Comparison of ENCODE assay signal across 25 cellular contexts in genomic region chr14:73069585-73069984, GRCh38.
"Had no signal": no experiment of that assay in that cellular context is flagged by ENCODE, and none has a peak within 500 bp of the region (broad histone marks: within the 10 kb centered on the region; RNA-seq: fewer than 3 reads in every experiment).

No MANE protein-coding gene starts in this region.

- ATAC-seq: naive thymus-derived CD8-positive, alpha-beta T cell; natural killer cell treated with Interleukin-12 subunit alpha and Interleukin-12 subunit beta and Interleukin-15 and Interleukin-18, amount 100 ng/mL, for 72 hours; pancreas; right lobe of liver; stimulated activated effector memory CD8-positive, alpha-beta T cell treated with anti-CD3 and anti-CD28 coated beads, Interleukin-12 subunit alpha, Interleukin-12 subunit beta, amount 100 ng/mL, for 72 hours; stimulated activated naive B cell treated with anti-CD40 and anti-IgM and Interleukin-4, amounts not matched to agents 10 μg/mL and 1 μg/mL and 100 μg/mL, for 72 hours; upper lobe of right lung had no signal

- H3K9me3 ChIP-seq: neutrophil, pancreas, prostate gland, right atrium auricular region, right lobe of liver, sigmoid colon, stomach, thoracic aorta, thyroid gland, tibial nerve, upper lobe of right lung, uterus had no signal

- H3K4me1 ChIP-seq: pancreas, prostate gland, right lobe of liver, upper lobe of right lung, uterus had no signal

- H3K4me3 ChIP-seq: pancreas, prostate gland, right atrium auricular region, right lobe of liver, sigmoid colon, stomach, thoracic aorta, thyroid gland, tibial nerve, upper lobe of right lung, uterus had no signal

- H3K27me3 ChIP-seq: neutrophil, pancreas, right atrium auricular region, right lobe of liver, sigmoid colon, stomach, thyroid gland, tibial nerve, upper lobe of right lung, uterus had no signal

- H3K36me3 ChIP-seq: thyroid gland, uterus had no signal

- H3K27ac ChIP-seq: neutrophil, pancreas, prostate gland, right atrium auricular region, right lobe of liver, sigmoid colon, stomach, thoracic aorta, thyroid gland, tibial nerve, upper lobe of right lung, uterus had no signal

- FAIRE-seq: pancreas, small intestine had no signal

- DNase-seq: naive thymus-derived CD8-positive, alpha-beta T cell; nephron progenitor cell; nucleus accumbens; pancreas; retina; right lobe of liver; sigmoid colon; small intestine; stimulated activated CD4-positive, alpha-beta T cell treated with anti-CD3 and anti-CD28 coated beads, Interleukin-15, amount 100 ng/mL, for 24 hours; stimulated activated CD4-positive, alpha-beta T cell treated with anti-CD3 and anti-CD28 coated beads, Interleukin-2, amount 100 ng/mL, for 24 hours; stimulated activated CD4-positive, alpha-beta T cell treated with anti-CD3 and anti-CD28 coated beads, Interleukin-2, amount 100 ng/mL, for 48 hours; stimulated activated CD4-positive, alpha-beta T cell treated with anti-CD3 and anti-CD28 coated beads, Interleukin-4, amount 100 ng/mL, for 24 hours; stimulated activated naive B cell treated with anti-CD40 and anti-IgM and Interleukin-4, amounts not matched to agents 10 μg/mL and 1 μg/mL and 100 μg/mL, for 72 hours; stimulated activated naive CD4-positive, alpha-beta T cell treated with Interleukin-2 at 50 U/mL for 16 hours; stomach; thyroid gland; upper lobe of right lung; uterus had no signal
